In genomic region chr2:200845669-200846325, GRCh38 we compare ENCODE assay signal across 19 cellular contexts. TPM values are rescaled to one million over a fixed set of nuclear protein-coding genes. Genes with fewer than 3 reads are reported as not detected.
DNase-seq lines count a peak whose midpoint lies in the region; ATAC-seq, FAIRE-seq and TF ChIP-seq lines count a peak whose summit lies in the region.
"Had no signal": no experiment of that assay in that cellular context is flagged by ENCODE, and none has a peak within 500 bp of the region (broad histone marks: within the 10 kb centered on the region; RNA-seq: fewer than 3 reads in every experiment).

No MANE protein-coding gene starts in this region.

- POLR2A ChIA-PET in HCT116 (lab: Charles Lee) = no interaction called here

- H4K20me1 ChIP-seq in HCT116 (ENCODE audit: insufficient read depth) (no peaks in the 10 kb centered on the region), keratinocyte (ENCODE audit: control insufficient read depth, extremely low read depth, insufficient read depth, low read length) (no peaks in the 10 kb centered on the region)

- CTCF ChIA-PET in HCT116 (lab: Charles Lee) = no interaction called here

- 67% methylated on average over 10 of the region's 10 CpGs for WGBS in suprapubic skin

- no TSS peak for BruUV-seq in HCT116 (replicated peaks; lab: Mats Ljungman, UMichigan)

- ATAC-seq in HCT116 = 0 out of 2 replicates have a peak, but pooled peaks have one; percentile 22
- no peak for ATAC-seq in HG02852 (IDR thresholded peaks at IDR 0.05; ENCODE audit: unreplicated experiment)
- ATAC-seq: PC-3 had no signal

- no peak for TF ChIP-seq EP300 in suprapubic skin (IDR thresholded peaks at IDR 0.05)

- no peak overlapping the region for H3K9ac ChIP-seq in HCT116 (ENCODE audit: low read length)
- H3K9ac ChIP-seq in keratinocyte (ENCODE audit: control insufficient read depth, extremely low read depth, insufficient read depth, low read length) = no peak overlapping the region
- H3K9ac ChIP-seq: GM23248 had no signal

- no peak for TF ChIP-seq CTCF in HCT116 (IDR thresholded peaks at IDR 0.05 in 2 of 3, conservative IDR thresholded peaks at IDR 0.05 in 1 of 3; ENCODE audit: borderline replicate concordance in 1 of 3, insufficient read depth in 1 of 3, low read depth in 2 of 3, low read length in 2 of 3)
- no peak for TF ChIP-seq CTCF in bronchial epithelial cell (IDR thresholded peaks at IDR 0.05; ENCODE audit: insufficient read depth, low read length, severe bottlenecking)
- no peak for TF ChIP-seq CTCF in keratinocyte (optimal IDR thresholded peaks at IDR 0.05 in 1 of 3, IDR thresholded peaks at IDR 0.05 in 1 of 3, conservative IDR thresholded peaks at IDR 0.05 in 1 of 3; ENCODE audit: extremely low read depth in 1 of 3, insufficient read depth in 2 of 3, low read length in 3 of 3)
- no peak for TF ChIP-seq CTCF in suprapubic skin (IDR thresholded peaks at IDR 0.05)

- DNase-seq in DMS53 (lab: John Stamatoyannopoulos, UW) = peak; percentile 17
- no peak for DNase-seq in DMS53 treated with DMSO at 0.1 percent for 48 hours (lab: John Stamatoyannopoulos, UW; ENCODE audit: unreplicated experiment)
- DNase-seq in HCT116 (ENCODE audit: low read depth, low spot score) = no peak
- DNase-seq in bronchial epithelial cell (ENCODE audit: low read depth) = peak; percentile 81
- DNase-seq in keratinocyte (ENCODE audit: low read depth, low spot score) = no peak
- DNase-seq in suprapubic skin (ENCODE audit: low spot score in 2 of 2) = no peak
- no peak for DNase-seq in effector memory CD4-positive, alpha-beta T cell
- DNase-seq: 8988T, GDM1, GM23248, NCI-H1417 treated with DMSO at 0.1 percent for 48 hours, NCI-H2029, NCI-H345, NCI-H524 treated with DMSO at 0.1 percent for 48 hours, PC-3, RPMI8226, SJCRH30 had no signal

- H3K9me2 ChIP-seq in HCT116 (ENCODE audit: insufficient read depth) = no peaks in the 10 kb centered on the region

- intact Hi-C loops in HCT116 (cut with micrococcal nuclease) = no loop called here

- H3K4me1 ChIP-seq in HCT116 (ENCODE audit: control insufficient read depth in 1 of 2, insufficient read depth in 2 of 2, low read length in 2 of 2) (no peaks in the 10 kb centered on the region), keratinocyte (ENCODE audit: control insufficient read depth, extremely low read depth, insufficient read depth, low read length) (peaks cover 4% of the 10 kb centered on the region), suprapubic skin (no peaks in the 10 kb centered on the region)
- no peaks in the 10 kb centered on the region for H3K4me1 ChIP-seq in effector memory CD4-positive, alpha-beta T cell (ENCODE audit: control insufficient read depth, insufficient read depth, low read length, poor library complexity, severe bottlenecking)
- H3K4me1 ChIP-seq: HAP-1, SJCRH30 had no signal

- TF ChIP-seq POLR2A in HCT116 (IDR thresholded peaks at IDR 0.05; ENCODE audit: borderline replicate concordance, extremely low read depth, insufficient read depth, insufficient read length) (no peak), suprapubic skin (IDR thresholded peaks at IDR 0.05) (no peak)

- H3K27ac ChIP-seq in HCT116 (ENCODE audit: low read depth, low read length) (no peak overlapping the region), keratinocyte (ENCODE audit: control insufficient read depth, insufficient read depth, low read length) (peak overlapping the region; percentile 5), suprapubic skin (no peak overlapping the region)
- no peak overlapping the region for H3K27ac ChIP-seq in effector memory CD4-positive, alpha-beta T cell (ENCODE audit: insufficient read depth, low read length, poor library complexity, severe bottlenecking)
- H3K27ac ChIP-seq: GM23248, SJCRH30 had no signal

- no peak for FAIRE-seq in bronchial epithelial cell (lab: Jason Lieb, UNC)
- peak; percentile 73 for FAIRE-seq in keratinocyte (lab: Jason Lieb, UNC)

- TF ChIP-seq RAD21 in HCT116 (IDR thresholded peaks at IDR 0.05; ENCODE audit: low read depth) = no peak

- H3K9me3 ChIP-seq in HCT116 (ENCODE audit: control insufficient read depth in 1 of 2, insufficient read depth in 1 of 2, low read depth in 1 of 2, low read length in 2 of 2) = no peaks in the 10 kb centered on the region
- H3K9me3 ChIP-seq in keratinocyte (ENCODE audit: control insufficient read depth, low read depth, low read length) = no peaks in the 10 kb centered on the region
- H3K9me3 ChIP-seq in suprapubic skin = no peaks in the 10 kb centered on the region
- H3K9me3 ChIP-seq in effector memory CD4-positive, alpha-beta T cell (ENCODE audit: control insufficient read depth, low read length) = no peaks in the 10 kb centered on the region
- H3K9me3 ChIP-seq: HAP-1, SJCRH30 had no signal

- H3K4me3 ChIP-seq in HCT116 (replicated peaks in 1 of 2; ENCODE audit: low read depth in 1 of 2, low read length in 2 of 2) (no peak overlapping the region), bronchial epithelial cell (ENCODE audit: low read depth, low read length) (no peak overlapping the region), keratinocyte (ENCODE audit: control insufficient read depth in 2 of 3, extremely low read depth in 1 of 3, insufficient read depth in 2 of 3, low read depth in 1 of 3, low read length in 3 of 3) (no peak overlapping the region), suprapubic skin (no peak overlapping the region)
- H3K4me3 ChIP-seq in effector memory CD4-positive, alpha-beta T cell (ENCODE audit: insufficient read depth, low read depth, low read length, poor library complexity, severe bottlenecking) = no peak overlapping the region
- H3K4me3 ChIP-seq: GM23248, HAP-1, SJCRH30 had no signal

- dilution Hi-C loops in keratinocyte (cut with MboI; ENCODE audit: extremely low pct_ligation_motif_present, low sequenced_read_pairs) = no loop called here

- RAD21 ChIA-PET in HCT116 (lab: Charles Lee; ENCODE audit: low non-redundant PET in 1 of 2, low total read pairs in 2 of 2, uncharacterized antibody in 2 of 2, unreplicated experiment in 2 of 2) = no interaction called here

- H3K4me2 ChIP-seq in HCT116 (ENCODE audit: low read length) (no peak overlapping the region), keratinocyte (ENCODE audit: control insufficient read depth, extremely low read depth, insufficient read depth, low read depth, low read length) (peak overlapping the region; percentile 30)

- no peaks in the 10 kb centered on the region for H3K9me1 ChIP-seq in keratinocyte (ENCODE audit: control insufficient read depth, extremely low read depth, insufficient read depth, low read length)

- H3K36me3 ChIP-seq in HCT116 (ENCODE audit: control insufficient read depth in 1 of 2, insufficient read depth in 2 of 2, low read length in 2 of 2) (no peaks in the 10 kb centered on the region), bronchial epithelial cell (ENCODE audit: control insufficient read depth, insufficient read depth, low read length) (no peaks in the 10 kb centered on the region), keratinocyte (ENCODE audit: control insufficient read depth in 2 of 2, extremely low read depth in 1 of 2, insufficient read depth in 2 of 2, low read length in 2 of 2) (no peaks in the 10 kb centered on the region), suprapubic skin (no peaks in the 10 kb centered on the region)
- H3K36me3 ChIP-seq in effector memory CD4-positive, alpha-beta T cell (ENCODE audit: control insufficient read depth, insufficient read depth, low read length) = no peaks in the 10 kb centered on the region
- H3K36me3 ChIP-seq: HAP-1 had no signal

- no peaks in the 10 kb centered on the region for H3K27me3 ChIP-seq in HCT116 (ENCODE audit: insufficient read depth, low read length)
- H3K27me3 ChIP-seq in bronchial epithelial cell (ENCODE audit: control insufficient read depth, insufficient read depth, low read length) = no peaks in the 10 kb centered on the region
- H3K27me3 ChIP-seq in keratinocyte (ENCODE audit: control insufficient read depth, extremely low read depth, insufficient read depth, low read length) = no peaks in the 10 kb centered on the region
- H3K27me3 ChIP-seq in suprapubic skin = no peaks in the 10 kb centered on the region
- no peaks in the 10 kb centered on the region for H3K27me3 ChIP-seq in effector memory CD4-positive, alpha-beta T cell (replicated peaks; ENCODE audit: control insufficient read depth, insufficient read depth, low read length, poor library complexity, severe bottlenecking)
- H3K27me3 ChIP-seq: SJCRH30 had no signal

- no peak overlapping the region for H2AFZ ChIP-seq in HCT116 (ENCODE audit: low read depth, low read length, poor library complexity, severe bottlenecking)
- peak overlapping the region; percentile 76 for H2AFZ ChIP-seq in keratinocyte (ENCODE audit: control insufficient read depth, low read length)
- H2AFZ ChIP-seq: GM23248 had no signal

- no peaks in the 10 kb centered on the region for H3K79me2 ChIP-seq in HCT116 (ENCODE audit: insufficient read depth, low read length)
- no peaks in the 10 kb centered on the region for H3K79me2 ChIP-seq in keratinocyte (ENCODE audit: control insufficient read depth, insufficient read depth, low read length)

RNA-seq across cellular contexts. Expression of gene CLK1, which starts 18.7 kb away (rescaled TPM):
- total RNA-seq in HCT116 (2021; ENCODE audit: unreplicated experiment) (49.1 TPM), bronchial epithelial cell (84.1 and 96.1 TPM in 2 replicates), suprapubic skin (100 to 1,000 TPM in 3 of 4 donors, 10 to 100 TPM in 1; 61.0 to 394 (median 130) TPM)
- 25.3 and 31.2 TPM in 2 replicates for polyA plus RNA-seq in HCT116 (2012)
- 40.2 to 70.4 TPM (median 48.0 TPM) in 3 replicates for polyA plus RNA-seq in keratinocyte
- 350 TPM for polyA plus RNA-seq in keratinocyte (2011; ENCODE audit: low read depth)
- 11.0 and 26.5 TPM in 2 replicates for polyA plus RNA-seq in keratinocyte (2011; cell fraction: cytosol; rRNA removed)
- 83.7 and 132 TPM in 2 replicates for polyA plus RNA-seq in keratinocyte (2011; cell fraction: nucleus; rRNA removed)
- 31.6 and 131 TPM in 2 replicates for polyA plus RNA-seq in keratinocyte (2012; ENCODE audit: low replicate concordance)
- polyA minus RNA-seq in keratinocyte = 6.5 to 35.2 TPM (median 14.1 TPM) in 3 replicates
- 18.4 TPM for polyA minus RNA-seq in keratinocyte (2011; cell fraction: cytosol; rRNA and poly(A)+ RNA removed)
- polyA minus RNA-seq in keratinocyte (2011; cell fraction: nucleus; rRNA and poly(A)+ RNA removed) = 29.6 and 52.5 TPM in 2 replicates

RNA-seq across cellular contexts. Expression of gene BZW1, which starts 34.1 kb away (rescaled TPM):
- total RNA-seq in HCT116 (2021; ENCODE audit: unreplicated experiment) (454 TPM), bronchial epithelial cell (546 and 792 TPM in 2 replicates), suprapubic skin (100 to 1,000 TPM; 103 to 215 (median 137) TPM)
- 274 and 315 TPM in 2 replicates for polyA plus RNA-seq in HCT116 (2012)
- polyA plus RNA-seq in keratinocyte = 297 to 402 TPM (median 326 TPM) in 3 replicates
- 552 TPM for polyA plus RNA-seq in keratinocyte (2011; ENCODE audit: low read depth)
- polyA plus RNA-seq in keratinocyte (2011; cell fraction: cytosol; rRNA removed) = 254 and 501 TPM in 2 replicates
- 251 and 289 TPM in 2 replicates for polyA plus RNA-seq in keratinocyte (2011; cell fraction: nucleus; rRNA removed)
- 318 and 409 TPM in 2 replicates for polyA plus RNA-seq in keratinocyte (2012; ENCODE audit: low replicate concordance)
- polyA minus RNA-seq in keratinocyte = 283 to 517 TPM (median 357 TPM) in 3 replicates
- polyA minus RNA-seq in keratinocyte (2011; cell fraction: cytosol; rRNA and poly(A)+ RNA removed) = 315 TPM
- 128 and 247 TPM in 2 replicates for polyA minus RNA-seq in keratinocyte (2011; cell fraction: nucleus; rRNA and poly(A)+ RNA removed)

RNA-seq across cellular contexts. Expression of gene PPIL3, which starts 43.1 kb away (rescaled TPM):
- total RNA-seq in HCT116 (2021; ENCODE audit: unreplicated experiment) (55.9 TPM), bronchial epithelial cell (34.5 and 50.3 TPM in 2 replicates), suprapubic skin (10 to 100 TPM; 17.4 to 75.8 (median 22.5) TPM)
- polyA plus RNA-seq in HCT116 (2012) = 57.8 and 75.7 TPM in 2 replicates
- 28.1 to 84.0 TPM (median 47.2 TPM) in 3 replicates for polyA plus RNA-seq in keratinocyte
- polyA plus RNA-seq in keratinocyte (2011; ENCODE audit: low read depth) = 20.9 TPM
- polyA plus RNA-seq in keratinocyte (2011; cell fraction: cytosol; rRNA removed) = 33.4 and 67.0 TPM in 2 replicates
- 54.6 and 68.2 TPM in 2 replicates for polyA plus RNA-seq in keratinocyte (2011; cell fraction: nucleus; rRNA removed)
- 23.7 and 41.7 TPM in 2 replicates for polyA plus RNA-seq in keratinocyte (2012; ENCODE audit: low replicate concordance)
- 3.8 to 20.6 TPM (median 14.0 TPM) in 3 replicates for polyA minus RNA-seq in keratinocyte
- 9.6 TPM for polyA minus RNA-seq in keratinocyte (2011; cell fraction: cytosol; rRNA and poly(A)+ RNA removed)
- 4.7 and 12.2 TPM in 2 replicates for polyA minus RNA-seq in keratinocyte (2011; cell fraction: nucleus; rRNA and poly(A)+ RNA removed)

RNA-seq across cellular contexts. Expression of gene NIF3L1, which starts 43.4 kb away (rescaled TPM):
- total RNA-seq in HCT116 (2021; ENCODE audit: unreplicated experiment) (44.7 TPM), bronchial epithelial cell (21.5 and 24.2 TPM in 2 replicates), suprapubic skin (10 to 100 TPM; 22.0 to 34.7 (median 29.9) TPM)
- 34.9 and 40.0 TPM in 2 replicates for polyA plus RNA-seq in HCT116 (2012)
- polyA plus RNA-seq in keratinocyte = 44.8 to 67.1 TPM (median 49.8 TPM) in 3 replicates
- 14.2 TPM for polyA plus RNA-seq in keratinocyte (2011; ENCODE audit: low read depth)
- polyA plus RNA-seq in keratinocyte (2011; cell fraction: cytosol; rRNA removed) = 33.7 and 56.0 TPM in 2 replicates
- 60.0 and 66.0 TPM in 2 replicates for polyA plus RNA-seq in keratinocyte (2011; cell fraction: nucleus; rRNA removed)
- 19.1 and 20.0 TPM in 2 replicates for polyA plus RNA-seq in keratinocyte (2012; ENCODE audit: low replicate concordance)
- polyA minus RNA-seq in keratinocyte = 24.5 to 43.9 TPM (median 29.9 TPM) in 3 replicates
- 16.1 TPM for polyA minus RNA-seq in keratinocyte (2011; cell fraction: cytosol; rRNA and poly(A)+ RNA removed)
- polyA minus RNA-seq in keratinocyte (2011; cell fraction: nucleus; rRNA and poly(A)+ RNA removed) = 19.4 and 23.4 TPM in 2 replicates

Comparison
In these comparisons a context has a peak if more than half of its experiments do, and no peak if none do; other contexts are left out.
1. DNase-seq: peak in DMS53 (single experiment) and bronchial epithelial cell (single experiment); none in DMS53 treated with DMSO at 0.1 percent for 48 hours (single experiment), HCT116 (single experiment), keratinocyte (single experiment), suprapubic skin (0 of 2) and effector memory CD4-positive, alpha-beta T cell (0 of 3).